18 cellular contexts compared by ENCODE assay signal in the genomic region with DNA sequence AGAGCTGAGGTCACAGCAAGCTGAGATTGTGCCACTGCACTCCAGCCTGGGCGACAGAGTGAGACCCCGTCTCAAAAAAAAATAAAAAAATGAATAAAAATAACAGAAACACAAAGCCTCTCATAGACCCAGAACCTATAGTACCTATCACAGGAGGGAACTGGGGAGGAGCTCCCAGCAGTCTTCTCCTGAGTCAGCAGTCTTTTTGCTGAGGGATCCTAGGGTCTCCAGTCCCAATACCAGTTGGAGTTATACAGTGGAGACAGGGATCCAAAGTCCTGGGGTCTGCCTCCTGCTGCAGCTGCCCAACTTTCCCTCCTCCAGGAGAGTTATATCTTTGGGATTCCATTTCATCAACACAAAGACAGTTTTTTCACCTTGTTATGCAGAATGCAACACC. TPM values are rescaled to one million over a fixed set of nuclear protein-coding genes. Genes with fewer than 3 reads are reported as not detected.
"Had no signal": no experiment of that assay in that cellular context is flagged by ENCODE, and none has a peak within 500 bp of the region (broad histone marks: within the 10 kb centered on the region; RNA-seq: fewer than 3 reads in every experiment).

No MANE protein-coding gene starts in this region.

- H3K4me3 ChIP-seq: gastroesophageal sphincter, neural progenitor cell, pancreas, tibial nerve had no signal

- FAIRE-seq: kidney, pancreas, small intestine had no signal

- H3K9me3 Mint-ChIP-seq: activated T-cell treated with anti-CD3 and anti-CD28 coated beads, Interleukin-2, amount 50 U/mL, for 4 hours; central memory CD8-positive, alpha-beta T cell had no signal

- H3K36me3 ChIP-seq: pancreas had no signal

- H3K27me3 Mint-ChIP-seq: central memory CD8-positive, alpha-beta T cell had no signal

- H2AFZ ChIP-seq: neural progenitor cell had no signal

- H3K4me2 ChIP-seq: neural progenitor cell had no signal

- H3K27ac ChIP-seq: gastroesophageal sphincter, neural progenitor cell, pancreas, tibial nerve had no signal

- DNase-seq: activated CD4-positive, alpha-beta T cell treated with anti-CD3 and anti-CD28 coated beads for 1 hour; activated gamma-delta T cell treated with Interleukin-2 at 50 U/mL for 16 hours; activated T-cell treated with anti-CD3 and anti-CD28 coated beads, Interleukin-2, amount 50 U/mL, for 4 hours; cortex of kidney; effector CD8-positive, alpha-beta T cell; kidney; left ventricle myocardium superior; mesenchymal stem cell; pancreas; retina; small intestine; SW 1271; T-helper 9 cell had no signal

- H3K9ac ChIP-seq: neural progenitor cell had no signal

- H3K27me3 ChIP-seq: gastroesophageal sphincter, neural progenitor cell, pancreas, tibial nerve had no signal

- H3K4me3 Mint-ChIP-seq: activated T-cell treated with anti-CD3 and anti-CD28 coated beads, Interleukin-2, amount 50 U/mL, for 4 hours; central memory CD8-positive, alpha-beta T cell; neural progenitor cell had no signal

- H3K27ac Mint-ChIP-seq: neural progenitor cell had no signal

- ATAC-seq: activated T-cell treated with anti-CD3 and anti-CD28 coated beads, Interleukin-2, amount 50 U/mL, for 4 hours; gastroesophageal sphincter; left ventricle myocardium superior; pancreas had no signal

- H3K9me3 ChIP-seq: gastroesophageal sphincter, pancreas, tibial nerve had no signal

RNA-seq across cellular contexts. Expression of gene ASB16, which starts 12.5 kb away (rescaled TPM):
- polyA plus RNA-seq: fibroblast of lung had no signal
